ENCODE assay signal across 2 cellular contexts in genomic region chr3:172980849-172981248, GRCh38.
TF ChIP-seq lines count a peak whose summit lies in the region.

No MANE protein-coding gene starts in this region.

TF ChIP-seq in GM12878, 131 proteins besides CTCF, POLR2A, EP300 and RAD21:
- TF ChIP-seq PBX3 (IDR thresholded peaks at IDR 0.05; ENCODE audit: insufficient replicate concordance, low read depth, low read length) (no peak), IRF5 (IDR thresholded peaks at IDR 0.05; ENCODE audit: borderline replicate concordance) (no peak), BACH1 (IDR thresholded peaks at IDR 0.05; ENCODE audit: borderline replicate concordance) (no peak), IKZF1 (conservative IDR thresholded peaks at IDR 0.05) (no peak), IRF4 (IDR thresholded peaks at IDR 0.05; ENCODE audit: low read depth, low read length) (no peak), KDM1A (IDR thresholded peaks at IDR 0.05; ENCODE audit: borderline replicate concordance) (no peak), SP1 (IDR thresholded peaks at IDR 0.05; ENCODE audit: low read depth, low read length) (no peak), TBL1XR1 (IDR thresholded peaks at IDR 0.05; ENCODE audit: low read depth, low read length) (no peak), MTA2 (IDR thresholded peaks at IDR 0.05; ENCODE audit: low read depth) (no peak), CBX5 (IDR thresholded peaks at IDR 0.05; ENCODE audit: low read depth) (no peak), NFXL1 (IDR thresholded peaks at IDR 0.05; ENCODE audit: borderline replicate concordance) (no peak), BCLAF1 (IDR thresholded peaks at IDR 0.05) (no peak), SMAD1 (IDR thresholded peaks at IDR 0.05; ENCODE audit: low read depth, partially characterized antibody) (no peak), ELK1 (IDR thresholded peaks at IDR 0.05; ENCODE audit: low read depth, low read length) (no peak), CHD4 (IDR thresholded peaks at IDR 0.05) (no peak), ZNF687 (IDR thresholded peaks at IDR 0.05) (no peak), JUND (IDR thresholded peaks at IDR 0.05; ENCODE audit: low read depth, low read length) (no peak), ZBED1 (IDR thresholded peaks at IDR 0.05; ENCODE audit: borderline replicate concordance) (no peak), JUNB (IDR thresholded peaks at IDR 0.05) (no peak)

TF ChIP-seq in neural cell, 6 proteins besides CTCF, POLR2A, EP300 and RAD21 (continued from another document):
- TF ChIP-seq REST (IDR thresholded peaks at IDR 0.05; ENCODE audit: borderline replicate concordance) (no peak), POLR2AphosphoS5 (IDR thresholded peaks at IDR 0.05) (peak; percentile 42), TAF1 (IDR thresholded peaks at IDR 0.05; ENCODE audit: low read depth) (no peak)
